In the genomic region with DNA sequence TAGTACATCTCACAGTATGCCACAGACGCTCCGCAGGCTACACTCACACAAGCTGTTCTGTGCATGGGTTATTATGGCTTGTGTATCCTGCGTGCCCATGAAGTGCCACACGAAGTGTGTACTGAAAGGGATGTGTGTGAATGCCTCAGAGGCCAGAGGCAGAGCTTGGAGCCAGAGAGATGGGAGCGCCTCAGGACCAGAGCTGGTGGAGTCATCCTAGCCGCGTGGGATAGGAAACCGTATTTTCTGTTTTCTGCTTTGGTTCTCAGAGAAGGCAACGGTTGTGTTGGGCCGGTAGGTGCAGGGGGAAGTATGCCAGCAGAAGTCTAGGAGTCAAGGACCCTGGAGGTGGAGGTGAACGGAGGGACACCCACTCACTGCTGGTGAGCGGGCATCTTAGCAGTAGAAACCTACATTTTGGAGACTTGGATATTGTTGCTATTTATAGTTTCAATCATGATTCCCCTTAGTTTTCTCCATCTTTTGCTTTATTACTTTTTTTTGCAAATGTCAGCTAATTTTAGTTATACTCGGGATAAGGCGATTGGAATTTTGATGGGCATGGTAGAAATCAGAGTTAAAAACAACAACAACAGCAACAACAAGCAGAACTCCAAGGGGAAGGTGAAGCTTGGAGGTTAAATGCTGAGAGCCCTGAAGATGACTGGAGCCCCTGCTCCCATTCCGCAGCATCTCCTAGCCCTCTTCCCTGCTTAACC, we compare ENCODE assay signal across 22 cellular contexts.
A peak's percentile ranks its signal among the peaks of the same experiment; 100 is the strongest.
DNase-seq lines count a peak whose midpoint lies in the region; ATAC-seq, FAIRE-seq and TF ChIP-seq lines count a peak whose summit lies in the region.
"Had no signal": no experiment of that assay in that cellular context is flagged by ENCODE, and none has a peak within 500 bp of the region (broad histone marks: within the 10 kb centered on the region; RNA-seq: fewer than 3 reads in every experiment).

No MANE protein-coding gene starts in this region.

- H3F3A ChIP-seq in neural progenitor cell (ENCODE audit: low read depth) = no peaks in the 10 kb centered on the region

- H3K9ac ChIP-seq in H1 (replicated peaks in 1 of 4; ENCODE audit: extremely low read depth in 1 of 4, low read depth in 3 of 4, low read length in 3 of 4) (no peak overlapping the region), neural progenitor cell (no peak overlapping the region)

- no peak overlapping the region for H3K56ac ChIP-seq in H1 (replicated peaks; ENCODE audit: insufficient read length, low read depth, low read length)

- FAIRE-seq in A549 (lab: Jason Lieb, UNC) (no peak), H1 (lab: Jason Lieb, UNC) (no peak)
- FAIRE-seq: G401.6, GM18507 had no signal

- CTCF ChIA-PET in activated naive CD4-positive, alpha-beta T cell treated with anti-CD3 and anti-CD28 coated beads, Interleukin-2, amount 10 ng/mL, durations not matched to agents 7 days and 5 days (lab: Charles Lee) = interaction anchor here (1.1 to 1.4 kb wide), 2 partner anchors 8 to 9 kb away, joined by 3 to 4 read pairs; no protein-coding TSS in a partner anchor
- CTCF ChIA-PET in A549 (lab: Yijun Ruan, JAX) = interaction anchor here (0.6 to 2.2 kb wide), 3 partner anchors 9 to 58 kb away, joined by 3 to 13 read pairs (median 4); no protein-coding TSS in a partner anchor
- CTCF ChIA-PET in H1 (lab: Charles Lee; ENCODE audit: partially characterized antibody) = interaction anchor here (0.8 to 2.4 kb wide), 4 partner anchors 8 to 29 kb away, joined by 3 to 7 read pairs (median 4); no protein-coding TSS in a partner anchor

- H3K9me3 ChIP-seq in A549 = no peaks in the 10 kb centered on the region
- no peaks in the 10 kb centered on the region for H3K9me3 ChIP-seq in H1 (ENCODE audit: insufficient read depth in 2 of 2, low read depth in 1 of 2, low read length in 1 of 2)
- no peaks in the 10 kb centered on the region for H3K9me3 ChIP-seq in neural progenitor cell (ENCODE audit: low read depth)
- H3K9me3 ChIP-seq: MG63 had no signal

- H3K14ac ChIP-seq in H1 (ENCODE audit: insufficient read length) = no peak overlapping the region

- no peaks in the 10 kb centered on the region for H3K27me3 ChIP-seq in H1 (replicated peaks in 1 of 4; ENCODE audit: control insufficient read depth in 3 of 4, extremely low read depth in 1 of 4, insufficient read depth in 3 of 4, low read length in 3 of 4)
- H3K27me3 ChIP-seq in neural progenitor cell = no peaks in the 10 kb centered on the region
- H3K27me3 ChIP-seq: MG63 had no signal

- TF ChIP-seq CTCF in A549 (IDR thresholded peaks at IDR 0.05) (no peak), H1 (IDR thresholded peaks at IDR 0.05; ENCODE audit: control extremely low read depth in 1 of 3, insufficient read depth in 1 of 3, low read depth in 1 of 3, low read length in 3 of 3) (no peak), neural progenitor cell (IDR thresholded peaks at IDR 0.05) (no peak)

- no peak overlapping the region for H4K8ac ChIP-seq in H1 (ENCODE audit: extremely low read depth, insufficient read depth, low read length)

- TF ChIP-seq EP300 in A549 (IDR thresholded peaks at IDR 0.05) = no peak
- no peak for TF ChIP-seq EP300 in H1 (IDR thresholded peaks at IDR 0.05; ENCODE audit: borderline replicate concordance in 1 of 2, low read depth in 2 of 2, low read length in 2 of 2)

- H3K27ac ChIP-seq in A549 (no peak overlapping the region), H1 (ENCODE audit: low read depth, low read length) (no peak overlapping the region), neural progenitor cell (no peak overlapping the region)
- H3K27ac ChIP-seq: 22Rv1, RWPE1 had no signal

- no peaks in the 10 kb centered on the region for H3K79me1 ChIP-seq in H1 (ENCODE audit: low read depth, low read length)

- 73% methylated on average over 15 of the region's 15 CpGs for WGBS in A549 (ENCODE audit: missing lambda C conversion rate)
- WGBS in H1 (ENCODE audit: extremely low coverage in 1 of 2, insufficient coverage in 1 of 2, insufficient read length in 1 of 2, insufficient replicate concordance in 2 of 2, low coverage in 1 of 2, low lambda C conversion rate in 2 of 2, missing lambda C conversion rate in 1 of 2), 2 experiments = 89% methylated on average over 15 of the region's 15 CpGs; no CpG with 5 or more reads in 1 of the 2 experiments

- POLR2A ChIA-PET in A549 (lab: Yijun Ruan, JAX) = interaction anchor here (3.2 kb wide), 1 partner anchor 9 kb away, joined by 18 read pairs; no protein-coding TSS in a partner anchor
- POLR2A ChIA-PET in H1 (lab: Charles Lee; ENCODE audit: partially characterized antibody) = interaction anchor here (0.6 to 1.4 kb wide), 2 partner anchors 9 to 37 kb away, joined by 3 to 6 read pairs; no protein-coding TSS in a partner anchor

- H4K5ac ChIP-seq in H1 (ENCODE audit: insufficient read length, low read depth, low read length) = no peak overlapping the region

- H3K4me2 ChIP-seq in A549 = no peak overlapping the region
- H3K4me2 ChIP-seq in H1 (ENCODE audit: insufficient read depth in 1 of 2, low read depth in 2 of 2, low read length in 2 of 2) = no peak overlapping the region
- H3K4me2 ChIP-seq in neural progenitor cell = no peak overlapping the region

- H3K23me2 ChIP-seq in H1 (ENCODE audit: low read depth, low read length) = no peaks in the 10 kb centered on the region

- no peaks in the 10 kb centered on the region for H3K9me3 Mint-ChIP-seq in activated naive CD4-positive, alpha-beta T cell treated with anti-CD3 and anti-CD28 coated beads, Interleukin-2, amount 10 ng/mL, durations not matched to agents 7 days and 5 days
- H3K9me3 Mint-ChIP-seq in neural progenitor cell = peaks cover 7% of the 10 kb centered on the region
- H3K9me3 Mint-ChIP-seq: HFFc6 had no signal

- H2AFZ ChIP-seq in H1 (ENCODE audit: low read length) (no peak overlapping the region), neural progenitor cell (replicated peaks) (peak overlapping the region; percentile 42)

- H3K36me3 ChIP-seq in H1 (ENCODE audit: control insufficient read depth in 2 of 4, insufficient read depth in 4 of 4, low read length in 3 of 4) (no peaks in the 10 kb centered on the region), neural progenitor cell (no peaks in the 10 kb centered on the region)
- H3K36me3 ChIP-seq: MG63 had no signal

- no peak overlapping the region for H4K91ac ChIP-seq in H1 (replicated peaks; ENCODE audit: insufficient read length, low read length)

- no peak overlapping the region for H2BK120ac ChIP-seq in H1 (replicated peaks; ENCODE audit: low read depth, low read length)

- H2AK5ac ChIP-seq in H1 (ENCODE audit: low read depth, low read length) = no peak overlapping the region

- H3K4me1 Mint-ChIP-seq in activated naive CD4-positive, alpha-beta T cell treated with anti-CD3 and anti-CD28 coated beads, Interleukin-2, amount 10 ng/mL, durations not matched to agents 7 days and 5 days = no peaks in the 10 kb centered on the region
- H3K4me1 Mint-ChIP-seq in neural progenitor cell = peaks cover 26% of the 10 kb centered on the region
- H3K4me1 Mint-ChIP-seq: CD14-positive monocyte had no signal

- no peak overlapping the region for H3K4me3 Mint-ChIP-seq in activated naive CD4-positive, alpha-beta T cell treated with anti-CD3 and anti-CD28 coated beads, Interleukin-2, amount 10 ng/mL, durations not matched to agents 7 days and 5 days
- no peak overlapping the region for H3K4me3 Mint-ChIP-seq in neural progenitor cell
- H3K4me3 Mint-ChIP-seq: CD14-positive monocyte, HFFc6 had no signal

- no peak overlapping the region for H3K4me3 ChIP-seq in A549
- no peak overlapping the region for H3K4me3 ChIP-seq in H1 (ENCODE audit: extremely low read depth in 1 of 4, insufficient read depth in 2 of 4, low read depth in 3 of 4, low read length in 4 of 4)
- H3K4me3 ChIP-seq in neural progenitor cell = no peak overlapping the region
- H3K4me3 ChIP-seq: MG63 had no signal

- peak overlapping the region; percentile 47 for H3K27ac Mint-ChIP-seq in activated naive CD4-positive, alpha-beta T cell treated with anti-CD3 and anti-CD28 coated beads, Interleukin-2, amount 10 ng/mL, durations not matched to agents 7 days and 5 days
- H3K27ac Mint-ChIP-seq in neural progenitor cell = no peak overlapping the region
- H3K27ac Mint-ChIP-seq: HFFc6 had no signal

- no peak overlapping the region for H3K18ac ChIP-seq in H1 (ENCODE audit: extremely low read depth, low read length)

- H2BK20ac ChIP-seq in H1 (ENCODE audit: low read length) = no peak overlapping the region

- ATAC-seq in A549 (no peak), GM21390 (IDR thresholded peaks at IDR 0.05; ENCODE audit: unreplicated experiment) (no peak)

- 0 out of 2 replicates have a peak overlapping the region, but pooled peaks have one; percentile 61 for H2BK15ac ChIP-seq in H1 (ENCODE audit: low read length)

- H2BK12ac ChIP-seq in H1 (ENCODE audit: low read depth, low read length) = no peak overlapping the region

- no peak overlapping the region for H3K4ac ChIP-seq in H1 (replicated peaks; ENCODE audit: insufficient read length, low read depth, low read length)

- H3K23ac ChIP-seq in H1 (ENCODE audit: insufficient read length) = no peak overlapping the region

- H3K4me1 ChIP-seq in A549 (peaks cover 6% of the 10 kb centered on the region), H1 (replicated peaks in 1 of 4; ENCODE audit: control insufficient read depth in 3 of 4, insufficient read depth in 4 of 4, low read length in 3 of 4) (peaks cover 0 to 4% (median 2%) of the 10 kb centered on the region in 4 experiments; a peak in 4 of 7 replicates), neural progenitor cell (no peaks in the 10 kb centered on the region)

- no peak for TF ChIP-seq RAD21 in A549 (conservative IDR thresholded peaks at IDR 0.05 in 1 of 2, IDR thresholded peaks at IDR 0.05 in 1 of 2)
- no peak for TF ChIP-seq RAD21 in H1 (IDR thresholded peaks at IDR 0.05 in 1 of 2, conservative IDR thresholded peaks at IDR 0.05 in 1 of 2; ENCODE audit: low read depth in 2 of 2, low read length in 2 of 2)

- peaks cover 19% of the 10 kb centered on the region for H3K27me3 Mint-ChIP-seq in activated naive CD4-positive, alpha-beta T cell treated with anti-CD3 and anti-CD28 coated beads, Interleukin-2, amount 10 ng/mL, durations not matched to agents 7 days and 5 days
- peaks cover 9% of the 10 kb centered on the region for H3K27me3 Mint-ChIP-seq in neural progenitor cell (ENCODE audit: insufficient read depth, low read depth)

- H2BK5ac ChIP-seq in H1 (ENCODE audit: low read depth, low read length) = no peak overlapping the region

- no peak for DNase-seq in activated naive CD4-positive, alpha-beta T cell treated with anti-CD3 and anti-CD28 coated beads, Interleukin-2, amount 10 ng/mL, durations not matched to agents 7 days and 5 days
- no peak for DNase-seq in activated naive CD4-positive, alpha-beta T cell treated with Interleukin-2 at 50 U/mL for 16 hours
- DNase-seq in A549 (ENCODE audit: low read depth in 1 of 2, low spot score in 1 of 2) = no peak
- no peak for DNase-seq in H1 (ENCODE audit: low read depth in 1 of 2, low spot score in 2 of 2)
- no peak for DNase-seq in neural progenitor cell (ENCODE audit: low spot score)
- no peak for DNase-seq in amniotic stem cell (lab: John Stamatoyannopoulos, UW)
- DNase-seq in T-helper 1 cell = no peak
- DNase-seq: H7; HFFc6; MG63; NCI-H1436; NCI-H187 treated with DMSO at 0.1 percent for 48 hours; NCI-H226; NCI-H510A treated with DMSO at 0.1 percent for 48 hours; NCI-H774; NK-92 treated with Interleukin-12 subunit alpha and Interleukin-12 subunit beta, amount 100 ng/mL, for 24 hours had no signal

- no peaks in the 10 kb centered on the region for H3K36me3 Mint-ChIP-seq in activated naive CD4-positive, alpha-beta T cell treated with anti-CD3 and anti-CD28 coated beads, Interleukin-2, amount 10 ng/mL, durations not matched to agents 7 days and 5 days
- H3K36me3 Mint-ChIP-seq in neural progenitor cell = no peaks in the 10 kb centered on the region
- H3K36me3 Mint-ChIP-seq: CD14-positive monocyte had no signal

- H3K79me2 ChIP-seq in H1 (ENCODE audit: control insufficient read depth in 1 of 2, insufficient read depth in 2 of 2, low read length in 2 of 2) (no peaks in the 10 kb centered on the region), neural progenitor cell (ENCODE audit: low read depth) (no peaks in the 10 kb centered on the region)

- no peaks in the 10 kb centered on the region for H4K20me1 ChIP-seq in H1 (replicated peaks in 1 of 2; ENCODE audit: control insufficient read depth in 1 of 2, insufficient read depth in 2 of 2, low read length in 2 of 2)
- no peaks in the 10 kb centered on the region for H4K20me1 ChIP-seq in neural progenitor cell (ENCODE audit: low read depth)

- no peak for TF ChIP-seq POLR2A in A549 (IDR thresholded peaks at IDR 0.05; ENCODE audit: low read length)
- no peak for TF ChIP-seq POLR2A in H1 (IDR thresholded peaks at IDR 0.05; ENCODE audit: control extremely low read depth in 1 of 2, low read depth in 2 of 2, low read length in 2 of 2)
